ENCODE assay signal across 9 cellular contexts in the genomic region with DNA sequence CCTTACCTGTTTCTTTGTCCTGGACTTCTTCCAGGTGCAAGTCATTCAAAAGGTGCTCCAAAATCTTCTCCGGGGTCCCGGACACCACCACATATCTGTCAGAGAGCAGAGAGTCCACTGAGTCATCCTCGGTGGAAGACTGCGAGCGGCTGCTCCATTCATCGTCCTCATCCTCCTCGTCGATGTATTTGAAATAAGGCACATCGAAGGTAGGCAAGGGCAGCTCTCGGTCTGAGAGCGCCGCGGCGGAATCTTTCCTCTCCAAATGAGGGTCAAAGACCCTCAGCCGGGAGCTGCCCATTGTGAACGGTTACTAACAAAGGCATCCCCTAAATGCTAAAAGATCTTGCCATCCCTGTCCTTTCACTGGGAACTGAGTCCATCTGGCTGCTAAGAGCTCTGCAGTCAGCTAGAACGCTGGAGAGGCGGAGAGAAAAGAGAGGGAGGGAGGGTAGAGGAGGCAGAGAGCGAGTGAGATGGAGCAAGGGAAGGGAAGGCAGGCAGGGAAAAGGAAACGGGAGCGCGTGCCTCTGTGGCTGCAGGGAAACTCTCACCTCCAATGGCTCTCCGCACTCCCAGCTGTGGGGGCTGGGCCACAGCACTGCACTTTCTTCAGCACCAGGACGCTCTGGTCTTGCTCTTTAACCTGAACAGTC.
DNase-seq lines count a peak whose midpoint lies in the region; ATAC-seq and TF ChIP-seq lines count a peak whose summit lies in the region.
"Had no signal": no experiment of that assay in that cellular context is flagged by ENCODE, and none has a peak within 500 bp of the region (broad histone marks: within the 10 kb centered on the region; RNA-seq: fewer than 3 reads in every experiment).

No MANE protein-coding gene starts in this region.

- no peak for ATAC-seq in activated CD4-positive, CD25-positive, alpha-beta regulatory T cell treated with anti-CD3 and anti-CD28 coated beads, Interleukin-2, amount 50 U/mL, for 24 hours
- no peak for ATAC-seq in GM18907 (IDR thresholded peaks at IDR 0.05; ENCODE audit: unreplicated experiment)

- intact Hi-C loops in transverse colon (cut with DNase I; ENCODE audit: low total_unique reads) = no loop called here

- H3K9me3 ChIP-seq in transverse colon = no peaks in the 10 kb centered on the region
- H3K9me3 ChIP-seq in MG63 = no peaks in the 10 kb centered on the region

- DNase-seq in M059J (ENCODE audit: low read depth) = peak; percentile 4
- DNase-seq in coronary artery (ENCODE audit: low spot score) = no peak
- DNase-seq in kidney glomerular epithelial cell (lab: John Stamatoyannopoulos, UW) = peak; percentile 34
- DNase-seq in stromal cell of bone marrow (ENCODE audit: low read depth) = peak; percentile 24
- no peak for DNase-seq in transverse colon
- no peak for DNase-seq in MG63

- peak overlapping the region; percentile 64 for H3K4me3 ChIP-seq in coronary artery
- peak overlapping the region in 2 of 4 donors; percentile 7 to 8 for H3K4me3 ChIP-seq in transverse colon
- H3K4me3 ChIP-seq in MG63 = no peak overlapping the region

- no peak for TF ChIP-seq EP300 in transverse colon (IDR thresholded peaks at IDR 0.05; ENCODE audit: low read depth)

- H3K36me3 ChIP-seq in transverse colon = peaks cover 0 to 6% (median 0%) of the 10 kb centered on the region in 4 donors
- H3K36me3 ChIP-seq in MG63 = no peaks in the 10 kb centered on the region

- no peak for TF ChIP-seq POLR2A in transverse colon (IDR thresholded peaks at IDR 0.05)

- no peak for TF ChIP-seq CTCF in coronary artery (IDR thresholded peaks at IDR 0.05)
- no peak for TF ChIP-seq CTCF in transverse colon (IDR thresholded peaks at IDR 0.05)

- peak overlapping the region; percentile 52 to 59 for H3K27ac ChIP-seq in coronary artery
- no peak overlapping the region for H3K27ac ChIP-seq in transverse colon
- H3K27ac ChIP-seq: VCaP had no signal

- H3K4me1 ChIP-seq in transverse colon = no peaks in the 10 kb centered on the region

- 79 to 94% methylated on average over 7 to 24 of the region's 24 CpGs for WGBS in transverse colon (ENCODE audit: low coverage in 1 of 2), 2 donors

- H3K27me3 ChIP-seq in transverse colon = no peaks in the 10 kb centered on the region
- H3K27me3 ChIP-seq in MG63 = no peaks in the 10 kb centered on the region

- in situ Hi-C loops in transverse colon (cut with MboI; ENCODE audit: low pct_ligation_motif_present in 1 of 4, low pct_unique_long_range_greater_than_20kb in 1 of 4, low sequenced_read_pairs in 3 of 4) = no loop called here

Comparison
In these comparisons a context has a peak if more than half of its experiments do, and no peak if none do; other contexts are left out.
1. DNase-seq: peak in M059J (single experiment), kidney glomerular epithelial cell (single experiment) and stromal cell of bone marrow (single experiment); none in coronary artery (single experiment), transverse colon (single experiment) and MG63 (single experiment).
2. H3K27ac ChIP-seq: peak in coronary artery (2 of 2); none in transverse colon (0 of 4).